1 cellular context compared by ENCODE assay signal in the genomic region with DNA sequence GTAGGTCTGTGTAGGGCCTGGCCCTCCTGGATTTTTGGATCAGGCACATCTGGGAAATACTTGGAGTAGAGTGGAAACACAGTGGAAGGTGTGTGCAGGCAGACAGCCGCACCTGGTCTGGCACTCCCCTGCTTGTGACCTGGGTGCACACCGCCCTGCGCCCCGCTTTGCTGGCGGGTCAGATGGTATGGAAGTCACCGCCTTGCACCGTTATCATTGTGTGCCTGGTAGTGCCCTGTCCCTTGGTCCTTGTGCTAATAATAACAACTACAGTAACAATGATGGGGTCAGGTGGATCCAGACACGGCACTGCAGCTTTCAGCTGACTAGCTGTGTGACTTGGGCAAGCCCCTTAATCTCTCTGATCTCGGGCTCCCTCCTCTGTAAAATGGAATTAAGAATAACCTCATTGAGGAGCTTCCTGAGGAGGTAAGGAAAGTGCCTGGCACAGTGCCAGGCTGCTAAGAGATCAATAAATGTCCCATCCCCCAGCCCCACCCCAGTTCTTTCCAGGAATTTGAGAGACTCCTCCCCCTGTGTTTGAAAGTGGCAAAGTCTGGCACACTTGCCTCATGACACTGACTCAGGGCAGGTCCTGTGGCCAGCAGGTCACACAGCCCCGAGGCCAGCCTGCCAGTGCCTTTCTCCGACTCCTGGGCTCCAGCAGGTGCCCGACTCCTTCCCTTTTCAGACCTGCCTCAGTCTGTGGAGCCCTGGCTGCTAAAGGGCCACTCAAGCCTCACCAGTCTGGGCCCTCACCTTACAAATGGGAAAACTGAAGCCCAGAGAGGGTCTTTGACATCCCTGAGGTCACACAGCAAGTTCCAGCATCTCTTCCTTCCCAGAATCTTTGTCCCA.
TF ChIP-seq lines count a peak whose summit lies in the region.

No MANE protein-coding gene starts in this region.

TF ChIP-seq in IMR-90, 13 proteins besides CTCF, POLR2A, EP300 and RAD21 (continued from another document):
- no peak for TF ChIP-seq NFE2L2 (IDR thresholded peaks at IDR 0.05; ENCODE audit: low read depth, low read length)
- TF ChIP-seq CEBPB (IDR thresholded peaks at IDR 0.05; ENCODE audit: low read depth, low read length), result no peak
- TF ChIP-seq, protein P1, sequence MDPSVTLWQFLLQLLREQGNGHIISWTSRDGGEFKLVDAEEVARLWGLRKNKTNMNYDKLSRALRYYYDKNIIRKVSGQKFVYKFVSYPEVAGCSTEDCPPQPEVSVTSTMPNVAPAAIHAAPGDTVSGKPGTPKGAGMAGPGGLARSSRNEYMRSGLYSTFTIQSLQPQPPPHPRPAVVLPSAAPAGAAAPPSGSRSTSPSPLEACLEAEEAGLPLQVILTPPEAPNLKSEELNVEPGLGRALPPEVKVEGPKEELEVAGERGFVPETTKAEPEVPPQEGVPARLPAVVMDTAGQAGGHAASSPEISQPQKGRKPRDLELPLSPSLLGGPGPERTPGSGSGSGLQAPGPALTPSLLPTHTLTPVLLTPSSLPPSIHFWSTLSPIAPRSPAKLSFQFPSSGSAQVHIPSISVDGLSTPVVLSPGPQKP (IDR thresholded peaks at IDR 0.05; ENCODE audit: borderline replicate concordance, low read depth, low read length), result no peak
- TF ChIP-seq FOS (IDR thresholded peaks at IDR 0.05; ENCODE audit: low read depth, low read length), result no peak
- TF ChIP-seq CHD1 (IDR thresholded peaks at IDR 0.05; ENCODE audit: low read depth, low read length), result no peak
- no peak for TF ChIP-seq MXI1 (IDR thresholded peaks at IDR 0.05; ENCODE audit: borderline replicate concordance, low read depth, low read length)
- no peak for TF ChIP-seq BHLHE40 (IDR thresholded peaks at IDR 0.05; ENCODE audit: low read depth, low read length)
- TF ChIP-seq MAZ (IDR thresholded peaks at IDR 0.05; ENCODE audit: borderline replicate concordance, low read depth, low read length), result no peak
- TF ChIP-seq RFX5 (IDR thresholded peaks at IDR 0.05; ENCODE audit: low read depth, low read length), result no peak
- no peak for TF ChIP-seq RCOR1 (IDR thresholded peaks at IDR 0.05; ENCODE audit: insufficient replicate concordance, low read length)
